19 cellular contexts compared by ENCODE assay signal in genomic region chr12:120142231-120142877, GRCh38.
"Had no signal": no experiment of that assay in that cellular context is flagged by ENCODE, and none has a peak within 500 bp of the region (broad histone marks: within the 10 kb centered on the region; RNA-seq: fewer than 3 reads in every experiment).

No MANE protein-coding gene starts in this region.

- H3K27me3 ChIP-seq: body of pancreas, left lung, right lobe of liver, spleen, suprapubic skin, upper lobe of left lung had no signal

- H3K4me1 ChIP-seq: body of pancreas, left lung, psoas muscle, right lobe of liver, spleen, suprapubic skin, upper lobe of left lung had no signal

- H3K4me3 ChIP-seq: body of pancreas, left lung, psoas muscle, right lobe of liver, spleen, suprapubic skin, upper lobe of left lung had no signal

- H3K9me3 ChIP-seq: body of pancreas, left lung, psoas muscle, right lobe of liver, spleen, suprapubic skin, upper lobe of left lung had no signal

- ATAC-seq: activated CD4-positive, alpha-beta T cell treated with anti-CD3 and anti-CD28 coated beads for 36 hours; activated CD8-positive, alpha-beta T cell treated with anti-CD3 and anti-CD28 coated beads for 36 hours; body of pancreas; left lung; natural killer cell treated with Interleukin-12 subunit alpha and Interleukin-12 subunit beta and Interleukin-15 and Interleukin-18, amount 100 ng/mL, for 72 hours; psoas muscle; right lobe of liver had no signal

- DNase-seq: activated CD4-positive, alpha-beta T cell treated with anti-CD3 and anti-CD28 coated beads for 36 hours; activated CD8-positive, alpha-beta memory T cell treated with anti-CD3 and anti-CD28 coated beads, Interleukin-2, amount 50 U/mL, for 4 hours; activated CD8-positive, alpha-beta T cell treated with anti-CD3 and anti-CD28 coated beads for 36 hours; activated naive CD4-positive, alpha-beta T cell treated with anti-CD3 and anti-CD28 coated beads for 36 hours; body of pancreas; endodermal cell; erythroblast; immature natural killer cell; left lung; psoas muscle; spleen; stimulated activated CD4-positive, alpha-beta T cell treated with anti-CD3 and anti-CD28 coated beads, Interleukin-1b, Interleukin-23, amount 100 ng/mL, for 48 hours; stimulated activated naive CD4-positive, alpha-beta T cell treated with Interleukin-2 at 50 U/mL for 16 hours; T-helper 1 cell; upper lobe of left lung; WERI-Rb-1 had no signal

- H3K27ac ChIP-seq: body of pancreas, left lung, psoas muscle, right lobe of liver, spleen, suprapubic skin, upper lobe of left lung, WERI-Rb-1 had no signal
